In the genomic region with DNA sequence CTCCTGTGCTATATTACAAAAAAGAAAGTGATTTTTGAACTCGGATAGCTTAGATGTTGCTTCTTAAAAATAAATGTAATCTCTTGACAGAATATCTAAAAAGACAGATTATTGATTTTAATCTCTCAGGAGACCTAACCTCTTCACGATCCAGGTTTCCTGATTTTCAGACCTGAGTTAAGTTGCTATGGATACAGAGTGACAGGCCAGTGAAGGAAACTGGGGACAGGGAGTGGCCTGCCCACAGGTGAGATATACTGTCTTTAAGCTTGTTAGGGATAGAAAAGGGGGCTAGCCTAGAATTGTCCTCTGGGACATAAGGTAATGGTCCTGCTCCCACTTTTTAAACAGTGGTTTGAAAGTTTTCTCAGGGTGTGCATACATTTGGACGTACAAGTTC, we compare ENCODE assay signal across 2 cellular contexts.
TF ChIP-seq lines count a peak whose summit lies in the region.

No MANE protein-coding gene starts in this region.

TF ChIP-seq in liver, 16 proteins besides CTCF, POLR2A, EP300 and RAD21 (continued from another document):
- TF ChIP-seq, protein P1, sequence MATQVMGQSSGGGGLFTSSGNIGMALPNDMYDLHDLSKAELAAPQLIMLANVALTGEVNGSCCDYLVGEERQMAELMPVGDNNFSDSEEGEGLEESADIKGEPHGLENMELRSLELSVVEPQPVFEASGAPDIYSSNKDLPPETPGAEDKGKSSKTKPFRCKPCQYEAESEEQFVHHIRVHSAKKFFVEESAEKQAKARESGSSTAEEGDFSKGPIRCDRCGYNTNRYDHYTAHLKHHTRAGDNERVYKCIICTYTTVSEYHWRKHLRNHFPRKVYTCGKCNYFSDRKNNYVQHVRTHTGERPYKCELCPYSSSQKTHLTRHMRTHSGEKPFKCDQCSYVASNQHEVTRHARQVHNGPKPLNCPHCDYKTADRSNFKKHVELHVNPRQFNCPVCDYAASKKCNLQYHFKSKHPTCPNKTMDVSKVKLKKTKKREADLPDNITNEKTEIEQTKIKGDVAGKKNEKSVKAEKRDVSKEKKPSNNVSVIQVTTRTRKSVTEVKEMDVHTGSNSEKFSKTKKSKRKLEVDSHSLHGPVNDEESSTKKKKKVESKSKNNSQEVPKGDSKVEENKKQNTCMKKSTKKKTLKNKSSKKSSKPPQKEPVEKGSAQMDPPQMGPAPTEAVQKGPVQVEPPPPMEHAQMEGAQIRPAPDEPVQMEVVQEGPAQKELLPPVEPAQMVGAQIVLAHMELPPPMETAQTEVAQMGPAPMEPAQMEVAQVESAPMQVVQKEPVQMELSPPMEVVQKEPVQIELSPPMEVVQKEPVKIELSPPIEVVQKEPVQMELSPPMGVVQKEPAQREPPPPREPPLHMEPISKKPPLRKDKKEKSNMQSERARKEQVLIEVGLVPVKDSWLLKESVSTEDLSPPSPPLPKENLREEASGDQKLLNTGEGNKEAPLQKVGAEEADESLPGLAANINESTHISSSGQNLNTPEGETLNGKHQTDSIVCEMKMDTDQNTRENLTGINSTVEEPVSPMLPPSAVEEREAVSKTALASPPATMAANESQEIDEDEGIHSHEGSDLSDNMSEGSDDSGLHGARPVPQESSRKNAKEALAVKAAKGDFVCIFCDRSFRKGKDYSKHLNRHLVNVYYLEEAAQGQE (IDR thresholded peaks at IDR 0.05), result no peak
- TF ChIP-seq HNF4A (conservative IDR thresholded peaks at IDR 0.05) (no peak), EGR1 (IDR thresholded peaks at IDR 0.05; ENCODE audit: low read depth in 2 of 2) (no peak), GABPA (IDR thresholded peaks at IDR 0.05 in 1 of 2, conservative IDR thresholded peaks at IDR 0.05 in 1 of 2) (no peak), FOXA2 (IDR thresholded peaks at IDR 0.05) (no peak), RXRA (IDR thresholded peaks at IDR 0.05) (no peak), HNF4G (IDR thresholded peaks at IDR 0.05) (no peak)
- TF ChIP-seq, protein P2, sequence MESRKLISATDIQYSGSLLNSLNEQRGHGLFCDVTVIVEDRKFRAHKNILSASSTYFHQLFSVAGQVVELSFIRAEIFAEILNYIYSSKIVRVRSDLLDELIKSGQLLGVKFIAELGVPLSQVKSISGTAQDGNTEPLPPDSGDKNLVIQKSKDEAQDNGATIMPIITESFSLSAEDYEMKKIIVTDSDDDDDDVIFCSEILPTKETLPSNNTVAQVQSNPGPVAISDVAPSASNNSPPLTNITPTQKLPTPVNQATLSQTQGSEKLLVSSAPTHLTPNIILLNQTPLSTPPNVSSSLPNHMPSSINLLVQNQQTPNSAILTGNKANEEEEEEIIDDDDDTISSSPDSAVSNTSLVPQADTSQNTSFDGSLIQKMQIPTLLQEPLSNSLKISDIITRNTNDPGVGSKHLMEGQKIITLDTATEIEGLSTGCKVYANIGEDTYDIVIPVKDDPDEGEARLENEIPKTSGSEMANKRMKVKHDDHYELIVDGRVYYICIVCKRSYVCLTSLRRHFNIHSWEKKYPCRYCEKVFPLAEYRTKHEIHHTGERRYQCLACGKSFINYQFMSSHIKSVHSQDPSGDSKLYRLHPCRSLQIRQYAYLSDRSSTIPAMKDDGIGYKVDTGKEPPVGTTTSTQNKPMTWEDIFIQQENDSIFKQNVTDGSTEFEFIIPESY (IDR thresholded peaks at IDR 0.05), result no peak

TF ChIP-seq in HepG2, 621 proteins besides CTCF, POLR2A, EP300 and RAD21 (continued from another document):
- no peak for TF ChIP-seq ZKSCAN1 (IDR thresholded peaks at IDR 0.05; ENCODE audit: low read length)
- TF ChIP-seq NAIF1 (CRISPR knock-in tag; IDR thresholded peaks at IDR 0.05; ENCODE audit: borderline replicate concordance), result no peak
- TF ChIP-seq, protein P3, sequence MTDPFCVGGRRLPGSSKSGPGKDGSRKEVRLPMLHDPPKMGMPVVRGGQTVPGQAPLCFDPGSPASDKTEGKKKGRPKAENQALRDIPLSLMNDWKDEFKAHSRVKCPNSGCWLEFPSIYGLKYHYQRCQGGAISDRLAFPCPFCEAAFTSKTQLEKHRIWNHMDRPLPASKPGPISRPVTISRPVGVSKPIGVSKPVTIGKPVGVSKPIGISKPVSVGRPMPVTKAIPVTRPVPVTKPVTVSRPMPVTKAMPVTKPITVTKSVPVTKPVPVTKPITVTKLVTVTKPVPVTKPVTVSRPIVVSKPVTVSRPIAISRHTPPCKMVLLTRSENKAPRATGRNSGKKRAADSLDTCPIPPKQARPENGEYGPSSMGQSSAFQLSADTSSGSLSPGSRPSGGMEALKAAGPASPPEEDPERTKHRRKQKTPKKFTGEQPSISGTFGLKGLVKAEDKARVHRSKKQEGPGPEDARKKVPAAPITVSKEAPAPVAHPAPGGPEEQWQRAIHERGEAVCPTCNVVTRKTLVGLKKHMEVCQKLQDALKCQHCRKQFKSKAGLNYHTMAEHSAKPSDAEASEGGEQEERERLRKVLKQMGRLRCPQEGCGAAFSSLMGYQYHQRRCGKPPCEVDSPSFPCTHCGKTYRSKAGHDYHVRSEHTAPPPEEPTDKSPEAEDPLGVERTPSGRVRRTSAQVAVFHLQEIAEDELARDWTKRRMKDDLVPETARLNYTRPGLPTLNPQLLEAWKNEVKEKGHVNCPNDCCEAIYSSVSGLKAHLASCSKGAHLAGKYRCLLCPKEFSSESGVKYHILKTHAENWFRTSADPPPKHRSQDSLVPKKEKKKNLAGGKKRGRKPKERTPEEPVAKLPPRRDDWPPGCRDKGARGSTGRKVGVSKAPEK (CRISPR knock-in tag; IDR thresholded peaks at IDR 0.05; ENCODE audit: borderline replicate concordance), result no peak
TF ChIP-seq in HepG2: peak in this region for 0.
